ENCODE assay signal across 14 cellular contexts in genomic region chrX:7690842-7691241, GRCh38.
"Had no signal": no experiment of that assay in that cellular context is flagged by ENCODE, and none has a peak within 500 bp of the region (broad histone marks: within the 10 kb centered on the region; RNA-seq: fewer than 3 reads in every experiment).

No MANE protein-coding gene starts in this region.

- H3K4me3 ChIP-seq: left lung, pancreas had no signal

- H3K27ac ChIP-seq: left lung, pancreas had no signal

- H3K4me1 ChIP-seq: left lung, pancreas had no signal

- H3K27me3 Mint-ChIP-seq: stimulated activated naive CD8-positive, alpha-beta T cell treated with anti-CD3 and anti-CD28 coated beads, Interleukin-15, Interleukin-2, amounts not matched to agents 100 ng/mL and 50 ng/mL, for 24 hours had no signal

- H3K4me3 Mint-ChIP-seq: memory B cell; neural crest cell; stimulated activated naive CD8-positive, alpha-beta T cell treated with anti-CD3 and anti-CD28 coated beads, Interleukin-15, Interleukin-2, amounts not matched to agents 100 ng/mL and 50 ng/mL, for 24 hours had no signal

- H3K36me3 ChIP-seq: left lung, pancreas had no signal

- H3K9me3 ChIP-seq: left lung, pancreas had no signal

- H3K27ac Mint-ChIP-seq: activated naive CD4-positive, alpha-beta T cell treated with anti-CD3 and anti-CD28 coated beads, Interleukin-2, amount 50 U/mL, for 72 hours; memory B cell; stimulated activated naive CD8-positive, alpha-beta T cell treated with anti-CD3 and anti-CD28 coated beads, Interleukin-15, Interleukin-2, amounts not matched to agents 100 ng/mL and 50 ng/mL, for 24 hours had no signal

- H3K36me3 Mint-ChIP-seq: activated naive CD4-positive, alpha-beta T cell treated with anti-CD3 and anti-CD28 coated beads, Interleukin-2, amount 50 U/mL, for 72 hours; memory B cell had no signal

- DNase-seq: activated CD4-positive, alpha-beta T cell treated with anti-CD3 and anti-CD28 coated beads, Interleukin-2, amount 50 U/mL, for 4 hours; activated effector memory CD4-positive, alpha-beta T cell treated with Interleukin-2 at 50 U/mL for 16 hours; activated T-cell treated with anti-CD3 and anti-CD28 coated beads, Interleukin-2, amount 50 U/mL, for 1 hour; amygdala; hypothalamus; left lung; pancreas; stimulated activated CD4-positive, alpha-beta T cell treated with anti-CD3 and anti-CD28 coated beads, Interleukin-15, amount 100 ng/mL, for 24 hours; stimulated activated CD4-positive, alpha-beta T cell treated with anti-CD3 and anti-CD28 coated beads, Interleukin-4, amount 100 ng/mL, for 24 hours had no signal

- H3K9me3 Mint-ChIP-seq: activated naive CD4-positive, alpha-beta T cell treated with anti-CD3 and anti-CD28 coated beads, Interleukin-2, amount 50 U/mL, for 72 hours; stimulated activated naive CD8-positive, alpha-beta T cell treated with anti-CD3 and anti-CD28 coated beads, Interleukin-15, Interleukin-2, amounts not matched to agents 100 ng/mL and 50 ng/mL, for 24 hours had no signal

- H3K27me3 ChIP-seq: left lung, pancreas had no signal

- H3K4me1 Mint-ChIP-seq: memory B cell had no signal

- ATAC-seq: activated CD4-positive, CD25-positive, alpha-beta regulatory T cell treated with anti-CD3 and anti-CD28 coated beads, Interleukin-2, amount 50 U/mL, for 24 hours; activated naive CD4-positive, alpha-beta T cell treated with anti-CD3 and anti-CD28 coated beads, Interleukin-2, amount 50 U/mL, for 72 hours; left lung; pancreas had no signal
